31 cellular contexts compared by ENCODE assay signal in the genomic region with DNA sequence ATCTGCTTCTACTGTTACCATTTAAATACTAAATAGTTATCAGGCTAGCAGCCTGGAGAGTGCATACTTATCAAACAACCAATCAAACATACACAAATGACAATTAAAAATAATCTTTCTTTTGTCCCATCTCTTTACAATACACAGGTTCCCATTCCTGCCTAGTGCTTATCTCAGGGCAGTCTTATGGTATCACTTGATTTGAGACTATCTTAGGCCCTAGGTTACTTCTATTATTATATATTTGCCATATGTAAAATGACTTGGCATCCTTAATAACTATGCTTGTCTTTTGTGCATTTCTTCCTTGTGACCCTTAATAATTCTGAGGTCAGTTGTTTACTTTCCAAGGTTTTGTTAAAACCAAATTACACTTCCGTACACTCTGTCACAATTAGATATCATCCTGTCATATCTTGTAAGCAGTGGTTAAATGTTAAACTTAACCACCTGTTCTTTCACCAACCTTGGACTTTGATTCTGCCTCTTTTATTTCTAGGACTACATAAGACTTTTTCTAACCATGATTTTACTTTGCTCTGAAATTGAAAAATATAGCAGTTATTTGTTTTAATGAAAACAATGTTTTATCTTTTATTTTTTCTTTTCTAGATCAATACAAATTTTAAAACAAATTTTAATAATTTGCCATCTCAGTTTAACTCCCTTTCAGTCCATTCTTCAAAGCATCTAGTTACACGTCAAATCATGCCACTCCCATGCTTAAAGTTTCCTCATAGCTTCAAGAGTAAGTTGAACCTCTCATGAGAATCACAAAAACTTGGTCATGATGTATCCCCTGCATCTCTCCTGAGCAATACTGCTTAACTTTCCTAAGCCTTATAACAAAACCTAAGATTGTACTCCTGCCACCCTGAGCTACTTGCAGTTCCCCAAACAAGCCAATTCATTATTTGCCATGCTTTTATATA.
"Had no signal": no experiment of that assay in that cellular context is flagged by ENCODE, and none has a peak within 500 bp of the region (broad histone marks: within the 10 kb centered on the region; RNA-seq: fewer than 3 reads in every experiment).

No MANE protein-coding gene starts in this region.

- ATAC-seq: foreskin keratinocyte; gastroesophageal sphincter; heart right ventricle; left lobe of liver; natural killer cell treated with Interleukin-12 subunit alpha and Interleukin-12 subunit beta and Interleukin-15 and Interleukin-18, amount 100 ng/mL, for 72 hours; psoas muscle; right cardiac atrium; stimulated activated naive CD8-positive, alpha-beta T cell treated with anti-CD3 and anti-CD28 coated beads, Interleukin-15, amount 100 ng/mL, for 72 hours had no signal

- H3K4me3 ChIP-seq: coronary artery, esophagus muscularis mucosa, gastroesophageal sphincter, heart right ventricle, lung, psoas muscle, sigmoid colon, skin epidermis, thyroid gland, vagina had no signal

- H3K4me1 Mint-ChIP-seq: immature natural killer cell; memory B cell; naive B cell; neural crest cell; stimulated activated naive CD8-positive, alpha-beta T cell treated with anti-CD3 and anti-CD28 coated beads, Interleukin-15, amount 100 ng/mL, for 72 hours had no signal

- H3K9me3 Mint-ChIP-seq: neural crest cell had no signal

- H3K27ac ChIP-seq: coronary artery, esophagus muscularis mucosa, foreskin keratinocyte, gastroesophageal sphincter, heart right ventricle, psoas muscle, sigmoid colon, skin epidermis, thyroid gland, vagina had no signal

- H3K27me3 Mint-ChIP-seq: memory B cell; naive B cell; natural killer cell treated with Interleukin-12 subunit alpha and Interleukin-12 subunit beta and Interleukin-15 and Interleukin-18, amount 100 ng/mL, for 72 hours; stimulated activated naive CD8-positive, alpha-beta T cell treated with anti-CD3 and anti-CD28 coated beads, Interleukin-15, amount 100 ng/mL, for 72 hours had no signal

- H3K27ac Mint-ChIP-seq: immature natural killer cell; memory B cell; naive B cell; natural killer cell treated with Interleukin-12 subunit alpha and Interleukin-12 subunit beta and Interleukin-15 and Interleukin-18, amount 100 ng/mL, for 72 hours; stimulated activated naive CD8-positive, alpha-beta T cell treated with anti-CD3 and anti-CD28 coated beads, Interleukin-15, amount 100 ng/mL, for 72 hours had no signal

- H3K4me3 Mint-ChIP-seq: immature natural killer cell; memory B cell; naive B cell; natural killer cell treated with Interleukin-12 subunit alpha and Interleukin-12 subunit beta and Interleukin-15 and Interleukin-18, amount 100 ng/mL, for 72 hours; neural crest cell; stimulated activated naive CD8-positive, alpha-beta T cell treated with anti-CD3 and anti-CD28 coated beads, Interleukin-15, amount 100 ng/mL, for 72 hours had no signal

- H3K4me1 ChIP-seq: esophagus muscularis mucosa, foreskin keratinocyte, gastroesophageal sphincter, heart right ventricle, sigmoid colon, vagina had no signal

- H3K36me3 ChIP-seq: esophagus muscularis mucosa, gastroesophageal sphincter, heart right ventricle, sigmoid colon, thyroid gland, vagina had no signal

- FAIRE-seq: endothelial cell of umbilical vein had no signal

- H3K36me3 Mint-ChIP-seq: immature natural killer cell; memory B cell; naive B cell; natural killer cell treated with Interleukin-12 subunit alpha and Interleukin-12 subunit beta and Interleukin-15 and Interleukin-18, amount 100 ng/mL, for 72 hours had no signal

- DNase-seq: dermis blood vessel endothelial cell; effector memory CD4-positive, alpha-beta T cell; foreskin keratinocyte; glutamatergic neuron; heart right ventricle; hypothalamus; immature natural killer cell; islet precursor cell; naive B cell; psoas muscle; right cardiac atrium; sigmoid colon; stimulated activated CD4-positive, alpha-beta T cell treated with anti-CD3 and anti-CD28 coated beads, Interleukin-12 subunit alpha, Interleukin-12 subunit beta, amount 100 ng/mL, for 4 hours; stimulated activated CD4-positive, alpha-beta T cell treated with anti-CD3 and anti-CD28 coated beads, Interleukin-1b, Interleukin-23, amount 100 ng/mL, for 48 hours; stimulated activated CD4-positive, alpha-beta T cell treated with anti-CD3 and anti-CD28 coated beads, Interleukin-4, amount 100 ng/mL, for 1 hour; stimulated activated CD8-positive, alpha-beta memory T cell treated with anti-CD3 and anti-CD28 coated beads, Interleukin-4, amount 100 ng/mL, for 48 hours; stimulated activated naive CD4-positive, alpha-beta T cell; stimulated activated naive CD8-positive, alpha-beta T cell treated with anti-CD3 and anti-CD28 coated beads, Interleukin-15, amount 100 ng/mL, for 72 hours; thyroid gland; trophoblast cell had no signal

- H3K27me3 ChIP-seq: esophagus muscularis mucosa, foreskin keratinocyte, gastroesophageal sphincter, heart right ventricle, sigmoid colon, thyroid gland, vagina had no signal

- H3K9me3 ChIP-seq: esophagus muscularis mucosa, gastroesophageal sphincter, heart right ventricle, psoas muscle, sigmoid colon, thyroid gland, vagina had no signal
